ENCODE assay signal across 20 cellular contexts in the genomic region with DNA sequence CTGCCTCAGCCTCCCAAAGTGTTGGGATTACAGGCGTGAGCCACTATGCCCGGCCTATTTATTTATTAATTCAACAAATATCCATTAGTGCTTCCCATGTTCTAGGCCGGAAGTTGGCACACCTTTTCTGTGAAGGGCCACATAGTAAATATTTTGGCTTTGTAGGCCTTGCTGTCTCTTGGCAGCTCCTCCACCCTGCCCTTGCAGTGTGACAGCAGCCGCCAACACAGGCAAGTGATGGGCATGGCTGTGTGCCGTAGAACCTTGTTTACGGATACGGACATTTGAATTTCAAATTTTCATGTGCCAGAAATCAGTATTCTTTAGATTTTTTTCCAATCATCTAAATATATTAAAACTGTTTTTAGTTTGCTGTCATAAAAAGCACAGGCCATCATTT.
DNase-seq lines count a peak whose midpoint lies in the region; ATAC-seq and TF ChIP-seq lines count a peak whose summit lies in the region.
"Had no signal": no experiment of that assay in that cellular context is flagged by ENCODE, and none has a peak within 500 bp of the region (broad histone marks: within the 10 kb centered on the region; RNA-seq: fewer than 3 reads in every experiment).

No MANE protein-coding gene starts in this region.

- no peak overlapping the region for H3K4me3 ChIP-seq in heart left ventricle
- H3K4me3 ChIP-seq in lower lobe of right lung = no peak overlapping the region
- H3K4me3 ChIP-seq: BLaER1, HAP-1 had no signal

- H3K36me3 ChIP-seq in heart left ventricle = peaks cover 0 to 37% (median 15%) of the 10 kb centered on the region in 9 donors
- peaks cover 35% of the 10 kb centered on the region for H3K36me3 ChIP-seq in lower lobe of right lung
- H3K36me3 ChIP-seq: HAP-1 had no signal

- H3K9me3 ChIP-seq in heart left ventricle (no peaks in the 10 kb centered on the region), lower lobe of right lung (no peaks in the 10 kb centered on the region)
- H3K9me3 ChIP-seq: BLaER1, Caco-2, HAP-1 had no signal

- no peak overlapping the region for H3K4me3 Mint-ChIP-seq in brain
- no peak overlapping the region for H3K4me3 Mint-ChIP-seq in stimulated activated naive CD8-positive, alpha-beta T cell treated with anti-CD3 and anti-CD28 coated beads, Interleukin-15, amount 100 ng/mL, for 72 hours
- H3K4me3 Mint-ChIP-seq: B cell; CD4-positive, CD25-positive, alpha-beta regulatory T cell; CD8-positive, alpha-beta T cell; HFFc6 had no signal

- H3K27ac ChIP-seq in heart left ventricle = no peak overlapping the region
- H3K27ac ChIP-seq in lower lobe of right lung = no peak overlapping the region
- H3K27ac ChIP-seq: 22Rv1, BLaER1, C4-2B had no signal

- TF ChIP-seq CTCF in heart left ventricle (IDR thresholded peaks at IDR 0.05) = no peak
- no peak for TF ChIP-seq CTCF in brain (conservative IDR thresholded peaks at IDR 0.05)
- TF ChIP-seq CTCF in lower lobe of right lung (IDR thresholded peaks at IDR 0.05) = no peak
- TF ChIP-seq CTCF in GM13977 (IDR thresholded peaks at IDR 0.05; ENCODE audit: extremely low read depth, insufficient read depth, missing control alignments) = no peak

- peaks cover 15% of the 10 kb centered on the region for H3K36me3 Mint-ChIP-seq in brain

- no peaks in the 10 kb centered on the region for H3K9me3 Mint-ChIP-seq in brain
- H3K9me3 Mint-ChIP-seq in stimulated activated naive CD8-positive, alpha-beta T cell treated with anti-CD3 and anti-CD28 coated beads, Interleukin-15, amount 100 ng/mL, for 72 hours = no peaks in the 10 kb centered on the region
- H3K9me3 Mint-ChIP-seq: CD4-positive, CD25-positive, alpha-beta regulatory T cell; CD8-positive, alpha-beta T cell; HFFc6 had no signal

- H3K27me3 ChIP-seq in heart left ventricle = no peaks in the 10 kb centered on the region
- H3K27me3 ChIP-seq in lower lobe of right lung (ENCODE audit: low read depth) = no peaks in the 10 kb centered on the region
- H3K27me3 ChIP-seq: BLaER1 had no signal

- H3K4me1 ChIP-seq in heart left ventricle (peaks cover 0 to 14% (median 0%) of the 10 kb centered on the region in 12 donors), lower lobe of right lung (peaks cover 8% of the 10 kb centered on the region)
- H3K4me1 ChIP-seq: Caco-2 had no signal

- no peak for TF ChIP-seq POLR2A in heart left ventricle (IDR thresholded peaks at IDR 0.05)

- H3K27ac Mint-ChIP-seq in brain = peak overlapping the region in 3 of 5 experiments; percentile 32 to 84 (median 71)
- peak overlapping the region in 1 of 2 donors; percentile 91 for H3K27ac Mint-ChIP-seq in stimulated activated naive CD8-positive, alpha-beta T cell treated with anti-CD3 and anti-CD28 coated beads, Interleukin-15, amount 100 ng/mL, for 72 hours
- H3K27ac Mint-ChIP-seq: B cell; CD4-positive, CD25-positive, alpha-beta regulatory T cell; CD8-positive, alpha-beta T cell; HFFc6 had no signal

- intact Hi-C loops in Right ventricle myocardium superior (cut with DNase I) = no loop called here
- intact Hi-C loops in heart left ventricle (cut with DNase I) = loop anchor here in 5 of 10 donors (10.0 kb wide), 2 partner anchors 183 to 193 kb away; no protein-coding TSS in a partner anchor
- intact Hi-C loops in lower lobe of right lung (cut with DNase I) = no loop called here

- peaks cover 4% of the 10 kb centered on the region for H3K27me3 Mint-ChIP-seq in brain
- H3K27me3 Mint-ChIP-seq in stimulated activated naive CD8-positive, alpha-beta T cell treated with anti-CD3 and anti-CD28 coated beads, Interleukin-15, amount 100 ng/mL, for 72 hours = no peaks in the 10 kb centered on the region
- H3K27me3 Mint-ChIP-seq: B cell; CD4-positive, CD25-positive, alpha-beta regulatory T cell had no signal

- in situ Hi-C loops in GM13977 (cut with MboI; ENCODE audit: low pct_unique_long_range_greater_than_20kb, low sequenced_read_pairs, unreplicated experiment) = no loop called here

- 80 to 91% (median 90%) methylated on average over 7 of the region's 7 CpGs for WGBS in heart left ventricle, 4 donors

- peak; percentile 56 for DNase-seq in DMS153 (lab: John Stamatoyannopoulos, UW)
- no peak for DNase-seq in DMS153 treated with DMSO at 0.1 percent for 48 hours (lab: John Stamatoyannopoulos, UW; ENCODE audit: unreplicated experiment)
- no peak for DNase-seq in Right ventricle myocardium superior
- no peak for DNase-seq in heart left ventricle
- DNase-seq in lower lobe of right lung = no peak
- DNase-seq in GM13977 (ENCODE audit: low spot score) = no peak
- DNase-seq in stimulated activated naive CD8-positive, alpha-beta T cell treated with anti-CD3 and anti-CD28 coated beads, Interleukin-15, amount 100 ng/mL, for 72 hours = no peak
- DNase-seq: Caco-2; CD4-positive, CD25-positive, alpha-beta regulatory T cell; CD8-positive, alpha-beta T cell; DMS79 treated with DMSO at 0.1 percent for 48 hours; GF-D8; GOT3; HFFc6 had no signal

- H3K4me1 Mint-ChIP-seq in brain = peaks cover 70% of the 10 kb centered on the region
- H3K4me1 Mint-ChIP-seq in stimulated activated naive CD8-positive, alpha-beta T cell treated with anti-CD3 and anti-CD28 coated beads, Interleukin-15, amount 100 ng/mL, for 72 hours = peaks cover 10% of the 10 kb centered on the region
- H3K4me1 Mint-ChIP-seq: B cell had no signal

- ATAC-seq in Right ventricle myocardium superior (ENCODE audit: poor library complexity) = peak; percentile 64
- ATAC-seq in heart left ventricle = no peak
- peak; percentile 40 to 51 for ATAC-seq in lower lobe of right lung
- no peak for ATAC-seq in stimulated activated naive CD8-positive, alpha-beta T cell treated with anti-CD3 and anti-CD28 coated beads, Interleukin-15, amount 100 ng/mL, for 72 hours
- ATAC-seq: CD8-positive, alpha-beta T cell had no signal

Comparison
In these comparisons a context has a peak if more than half of its experiments do, and no peak if none do; other contexts are left out.
1. ATAC-seq: peak in Right ventricle myocardium superior (single experiment) and lower lobe of right lung (2 of 2); none in heart left ventricle (0 of 4) and stimulated activated naive CD8-positive, alpha-beta T cell treated with anti-CD3 and anti-CD28 coated beads, Interleukin-15, amount 100 ng/mL, for 72 hours (single experiment).